ENCODE assay signal across 15 cellular contexts in genomic region chr3:138921316-138922292, GRCh38. TPM values are rescaled to one million over a fixed set of nuclear protein-coding genes. Genes with fewer than 3 reads are reported as not detected.
DNase-seq lines count a peak whose midpoint lies in the region; ATAC-seq and TF ChIP-seq lines count a peak whose summit lies in the region.
"Had no signal": no experiment of that assay in that cellular context is flagged by ENCODE, and none has a peak within 500 bp of the region (broad histone marks: within the 10 kb centered on the region; RNA-seq: fewer than 3 reads in every experiment).

No MANE protein-coding gene starts in this region.

- 0 out of 2 replicates have a peak, but pooled peaks cover 2% of the 10 kb centered on the region for H3K27me3 ChIP-seq in GM23338 (ENCODE audit: insufficient read depth)
- H3K27me3 ChIP-seq in SK-N-SH (ENCODE audit: insufficient read depth): no peaks in the 10 kb centered on the region; the same call in 1 of the 2 replicates
- H3K27me3 ChIP-seq: Peyer's patch, tibial nerve had no signal

- no peak overlapping the region; the same call in 1 of the 2 replicates for H3K9ac ChIP-seq in SK-N-SH

- no peaks in the 10 kb centered on the region for H4K20me1 ChIP-seq in GM23338 (replicated peaks; ENCODE audit: insufficient read depth)
- no peaks in the 10 kb centered on the region for H4K20me1 ChIP-seq in SK-N-SH (ENCODE audit: insufficient read depth)

- peaks cover 2% of the 10 kb centered on the region for H3K27me3 Mint-ChIP-seq in GM23338 (ENCODE audit: insufficient read depth, low read depth, poor library complexity)
- H3K27me3 Mint-ChIP-seq in mesothelial cell of epicardium (ENCODE audit: low read depth): peaks cover 9% of the 10 kb centered on the region
- H3K27me3 Mint-ChIP-seq in activated CD4-positive, alpha-beta T cell treated with anti-CD3 and anti-CD28 coated beads, Interleukin-2, amount 10 ng/mL, durations not matched to agents 24 days and 14 days: peaks cover 24% of the 10 kb centered on the region

- H3K4me2 ChIP-seq in GM23338 (no peak overlapping the region), SK-N-SH (peak overlapping the region; percentile 69)

- POLR2A ChIA-PET in SK-N-SH (lab: Yijun Ruan, JAX): no interaction called here

- H3K4me1 Mint-ChIP-seq in GM23338: no peaks in the 10 kb centered on the region
- peaks cover 3% of the 10 kb centered on the region for H3K4me1 Mint-ChIP-seq in mesothelial cell of epicardium
- peaks cover 5% of the 10 kb centered on the region for H3K4me1 Mint-ChIP-seq in activated CD4-positive, alpha-beta T cell treated with anti-CD3 and anti-CD28 coated beads, Interleukin-2, amount 10 ng/mL, durations not matched to agents 24 days and 14 days
- H3K4me1 Mint-ChIP-seq: activated B cell treated with CpG ODN at 0.5 μM for 24 hours, immature natural killer cell had no signal

- no peaks in the 10 kb centered on the region for H3K9me3 ChIP-seq in SK-N-SH
- H3K9me3 ChIP-seq: Peyer's patch, tibial nerve had no signal

- H3K9me2 ChIP-seq in GM23338 (ENCODE audit: insufficient read depth): no peaks in the 10 kb centered on the region
- H3K9me2 ChIP-seq in SK-N-SH: no peaks in the 10 kb centered on the region

- H2AFZ ChIP-seq in GM23338: peak overlapping the region; percentile 63; the same call in 1 of the 2 replicates
- no peak overlapping the region; the same call in 1 of the 2 replicates for H2AFZ ChIP-seq in SK-N-SH (ENCODE audit: low read depth)

- H3K27ac ChIP-seq in GM23338 (ENCODE audit: low read depth): no peak overlapping the region
- H3K27ac ChIP-seq in SK-N-SH (ENCODE audit: low read depth in 2 of 2, low read length in 1 of 2): peak overlapping the region in 1 of 2 experiments; percentile 65; a peak in 3 of 4 replicates
- H3K27ac ChIP-seq: Peyer's patch, tibial nerve had no signal

- intact Hi-C loops in activated CD4-positive, alpha-beta T cell treated with anti-CD3 and anti-CD28 coated beads, Interleukin-2, amount 10 ng/mL, durations not matched to agents 24 days and 14 days (cut with micrococcal nuclease): loop anchor here (10.0 kb wide), 1 partner anchor 857 kb away; no protein-coding TSS in a partner anchor

- H3K9me3 Mint-ChIP-seq in GM23338 (no peaks in the 10 kb centered on the region), mesothelial cell of epicardium (no peaks in the 10 kb centered on the region)
- no peaks in the 10 kb centered on the region for H3K9me3 Mint-ChIP-seq in activated CD4-positive, alpha-beta T cell treated with anti-CD3 and anti-CD28 coated beads, Interleukin-2, amount 10 ng/mL, durations not matched to agents 24 days and 14 days
- H3K9me3 Mint-ChIP-seq: activated B cell treated with CpG ODN at 0.5 μM for 24 hours, immature natural killer cell had no signal

- CTCF ChIA-PET in SK-N-SH (lab: Yijun Ruan, JAX): interaction anchor here (0.7 to 15.8 kb wide), 7 partner anchors 11 to 504 kb away, joined by 3 to 298 read pairs (median 43); partner anchors contain the start of gene CEP70

- no peak for TF ChIP-seq CTCF in GM23338 (conservative IDR thresholded peaks at IDR 0.05; ENCODE audit: low read depth in 2 of 2)
- no peak for TF ChIP-seq CTCF in SK-N-SH (IDR thresholded peaks at IDR 0.05)
- no peak for TF ChIP-seq CTCF in mesothelial cell of epicardium (IDR thresholded peaks at IDR 0.05; ENCODE audit: unreplicated experiment)

- TF ChIP-seq EP300 in SK-N-SH (IDR thresholded peaks at IDR 0.05; ENCODE audit: borderline replicate concordance in 1 of 2, low read depth in 1 of 2, low read length in 1 of 2): peak in 1 of 2 experiments; percentile 25; a peak in 1 of 4 replicates

- ATAC-seq in GM23338: no peak

- DNase-seq in GM23338 (ENCODE audit: low spot score) (no peak), SK-N-SH (no peak), fibroblast of peridontal ligament (ENCODE audit: extremely low read depth) (peak; percentile 92), stromal cell of bone marrow (ENCODE audit: low read depth) (peak; percentile 51), mesothelial cell of epicardium (ENCODE audit: low spot score in 2 of 2, unreplicated experiment in 2 of 2) (no peak)
- no peak for DNase-seq in activated CD8-positive, alpha-beta memory T cell treated with anti-CD3 and anti-CD28 coated beads, Interleukin-2, amount 50 U/mL, for 4 hours
- DNase-seq in activated T-cell treated with anti-CD3 and anti-CD28 coated beads, Interleukin-2, amount 50 U/mL, for 1 hour: no peak
- no peak for DNase-seq in activated CD4-positive, alpha-beta T cell treated with anti-CD3 and anti-CD28 coated beads, Interleukin-2, amount 10 ng/mL, durations not matched to agents 24 days and 14 days
- DNase-seq: activated B cell treated with CpG ODN at 0.5 μM for 24 hours; activated effector memory CD4-positive, alpha-beta T cell treated with Interleukin-2 at 50 U/mL for 16 hours; immature natural killer cell; NCI-H187; occipital lobe; Peyer's patch had no signal

- H3K79me2 ChIP-seq in GM23338 (replicated peaks; ENCODE audit: insufficient read depth) (no peaks in the 10 kb centered on the region), SK-N-SH (ENCODE audit: insufficient read depth) (no peaks in the 10 kb centered on the region)

- H3K4me1 ChIP-seq in GM23338 (ENCODE audit: insufficient read depth) (no peaks in the 10 kb centered on the region), SK-N-SH (ENCODE audit: control insufficient read depth in 1 of 2, insufficient read depth in 2 of 2, low read depth in 1 of 2, low read length in 1 of 2) (peaks cover 2 to 11% of the 10 kb centered on the region in 2 experiments; a peak in 2 of 4 replicates)

- no peak overlapping the region for H3K4me3 ChIP-seq in GM23338
- no peak overlapping the region for H3K4me3 ChIP-seq in SK-N-SH (ENCODE audit: low read depth in 2 of 2, low read length in 1 of 2)
- H3K4me3 ChIP-seq: Peyer's patch, tibial nerve had no signal

- H3F3A ChIP-seq in GM23338 (replicated peaks; ENCODE audit: low read depth) (no peaks in the 10 kb centered on the region), SK-N-SH (replicated peaks; ENCODE audit: insufficient read depth) (peaks cover 15% of the 10 kb centered on the region)

- WGBS in SK-N-SH (ENCODE audit: low lambda C conversion rate): 59% methylated on average over 8 of the region's 8 CpGs

- H3K36me3 ChIP-seq in GM23338 (ENCODE audit: insufficient read depth): no peaks in the 10 kb centered on the region
- no peaks in the 10 kb centered on the region for H3K36me3 ChIP-seq in SK-N-SH (replicated peaks in 1 of 2; ENCODE audit: control insufficient read depth in 1 of 2, insufficient read depth in 2 of 2, low read length in 1 of 2)
- H3K36me3 ChIP-seq: Peyer's patch, tibial nerve had no signal

- H3K27ac Mint-ChIP-seq in GM23338 (no peak overlapping the region), mesothelial cell of epicardium (no peak overlapping the region)
- H3K27ac Mint-ChIP-seq in activated CD4-positive, alpha-beta T cell treated with anti-CD3 and anti-CD28 coated beads, Interleukin-2, amount 10 ng/mL, durations not matched to agents 24 days and 14 days: no peak overlapping the region
- H3K27ac Mint-ChIP-seq: activated B cell treated with CpG ODN at 0.5 μM for 24 hours, immature natural killer cell had no signal

- TF ChIP-seq RAD21 in SK-N-SH (IDR thresholded peaks at IDR 0.05; ENCODE audit: low read length): no peak

- H3K36me3 Mint-ChIP-seq in GM23338 (ENCODE audit: low read depth) (no peaks in the 10 kb centered on the region), mesothelial cell of epicardium (no peaks in the 10 kb centered on the region)
- H3K36me3 Mint-ChIP-seq in activated CD4-positive, alpha-beta T cell treated with anti-CD3 and anti-CD28 coated beads, Interleukin-2, amount 10 ng/mL, durations not matched to agents 24 days and 14 days (ENCODE audit: low read depth): no peaks in the 10 kb centered on the region
- H3K36me3 Mint-ChIP-seq: immature natural killer cell had no signal

- H3K4me3 Mint-ChIP-seq in GM23338 (no peak overlapping the region), mesothelial cell of epicardium (no peak overlapping the region)
- no peak overlapping the region for H3K4me3 Mint-ChIP-seq in activated CD4-positive, alpha-beta T cell treated with anti-CD3 and anti-CD28 coated beads, Interleukin-2, amount 10 ng/mL, durations not matched to agents 24 days and 14 days
- H3K4me3 Mint-ChIP-seq: activated B cell treated with CpG ODN at 0.5 μM for 24 hours, immature natural killer cell had no signal

TF ChIP-seq in GM23338, 12 proteins besides CTCF, POLR2A, EP300 and RAD21 (continues in another document):
- TF ChIP-seq ZNF331 (CRISPR knock-in tag; IDR thresholded peaks at IDR 0.05; ENCODE audit: low read depth): no peak
- no peak for TF ChIP-seq CREB1 (CRISPR knock-in tag; IDR thresholded peaks at IDR 0.05; ENCODE audit: low read depth)

TF ChIP-seq in SK-N-SH, 30 proteins besides CTCF, POLR2A, EP300 and RAD21 (continues in another document):
- TF ChIP-seq FOXJ3 (CRISPR knock-in tag; IDR thresholded peaks at IDR 0.05): no peak
- no peak for TF ChIP-seq CHD2 (IDR thresholded peaks at IDR 0.05; ENCODE audit: low read length, partially characterized antibody)
- no peak for TF ChIP-seq MXI1 (IDR thresholded peaks at IDR 0.05; ENCODE audit: low read depth, low read length)
- TF ChIP-seq FOXM1 (IDR thresholded peaks at IDR 0.05; ENCODE audit: low read depth): no peak
- no peak for TF ChIP-seq MEF2A (IDR thresholded peaks at IDR 0.05; ENCODE audit: borderline replicate concordance, low read depth)
- no peak for TF ChIP-seq POLR2AphosphoS5 (IDR thresholded peaks at IDR 0.05; ENCODE audit: low read depth, low read length)

RNA-seq across cellular contexts. Expression of gene FOXL2, which starts 25.3 kb away (rescaled TPM):
- 2.3 and 3.5 TPM in 2 replicates for total RNA-seq in GM23338 (2014; rRNA removed; shearing (Covaris generic))
- polyA plus RNA-seq in GM23338 (2016; fragmentation: Nextera tagmentation; extraction: Ambion mirVana): 0.89 and 1.2 TPM in 2 replicates
- polyA plus RNA-seq in SK-N-SH (2012; rRNA removed): not detected in 2 replicates
- polyA plus RNA-seq in SK-N-SH (2012; cell fraction: cytosol; rRNA removed): not detected in 2 replicates
- polyA plus RNA-seq in SK-N-SH (2012; cell fraction: nucleus; rRNA removed): 0.02 TPM in 1 of 2 replicates, not detected in the other
- not detected in 3 replicates for total RNA-seq in mesothelial cell of epicardium
- not detected in 2 replicates for total RNA-seq in activated CD4-positive, alpha-beta T cell treated with anti-CD3 and anti-CD28 coated beads, Interleukin-2, amount 10 ng/mL, durations not matched to agents 24 days and 14 days
- total RNA-seq: activated B cell treated with CpG ODN at 0.5 μM for 24 hours, occipital lobe, Peyer's patch, tibial nerve had no signal
- polyA plus RNA-seq: immature natural killer cell had no signal

RNA-seq across cellular contexts. Expression of gene FOXL2NB, which starts 25.4 kb away (rescaled TPM):
- total RNA-seq in GM23338 (2014; rRNA removed; shearing (Covaris generic)): 10.0 and 15.6 TPM in 2 replicates
- polyA plus RNA-seq in GM23338 (2016; fragmentation: Nextera tagmentation; extraction: Ambion mirVana): 9.3 and 11.2 TPM in 2 replicates
- polyA plus RNA-seq in SK-N-SH (2012; rRNA removed): not detected in 2 replicates
- 0.01 TPM in 1 of 2 replicates, not detected in the other for polyA plus RNA-seq in SK-N-SH (2012; cell fraction: cytosol; rRNA removed)
- 0.04 TPM in 1 of 2 replicates, not detected in the other for polyA plus RNA-seq in SK-N-SH (2012; cell fraction: nucleus; rRNA removed)
- total RNA-seq in mesothelial cell of epicardium: not detected in 3 replicates
- not detected in 2 replicates for total RNA-seq in activated CD4-positive, alpha-beta T cell treated with anti-CD3 and anti-CD28 coated beads, Interleukin-2, amount 10 ng/mL, durations not matched to agents 24 days and 14 days
- total RNA-seq: activated B cell treated with CpG ODN at 0.5 μM for 24 hours, Peyer's patch, tibial nerve had no signal
- polyA plus RNA-seq: immature natural killer cell had no signal

Comparison
In these comparisons a context has a peak if more than half of its experiments do, and no peak if none do; other contexts are left out.
1. DNase-seq: peak in fibroblast of peridontal ligament (single experiment) and stromal cell of bone marrow (single experiment); none in GM23338 (single experiment), SK-N-SH (single experiment), mesothelial cell of epicardium (0 of 2), activated CD8-positive, alpha-beta memory T cell treated with anti-CD3 and anti-CD28 coated beads, Interleukin-2, amount 50 U/mL, for 4 hours (single experiment), activated T-cell treated with anti-CD3 and anti-CD28 coated beads, Interleukin-2, amount 50 U/mL, for 1 hour (single experiment) and activated CD4-positive, alpha-beta T cell treated with anti-CD3 and anti-CD28 coated beads, Interleukin-2, amount 10 ng/mL, durations not matched to agents 24 days and 14 days (single experiment).
2. RNA of gene FOXL2NB, which starts 25.4 kb away (total RNA-seq): 10.0 to 15.6 TPM in GM23338; not detected in mesothelial cell of epicardium and not detected in activated CD4-positive, alpha-beta T cell treated with anti-CD3 and anti-CD28 coated beads, Interleukin-2, amount 10 ng/mL, durations not matched to agents 24 days and 14 days; every median in the first group is over 10 times any median in the second.